8 cellular contexts compared by ENCODE assay signal in the genomic region with DNA sequence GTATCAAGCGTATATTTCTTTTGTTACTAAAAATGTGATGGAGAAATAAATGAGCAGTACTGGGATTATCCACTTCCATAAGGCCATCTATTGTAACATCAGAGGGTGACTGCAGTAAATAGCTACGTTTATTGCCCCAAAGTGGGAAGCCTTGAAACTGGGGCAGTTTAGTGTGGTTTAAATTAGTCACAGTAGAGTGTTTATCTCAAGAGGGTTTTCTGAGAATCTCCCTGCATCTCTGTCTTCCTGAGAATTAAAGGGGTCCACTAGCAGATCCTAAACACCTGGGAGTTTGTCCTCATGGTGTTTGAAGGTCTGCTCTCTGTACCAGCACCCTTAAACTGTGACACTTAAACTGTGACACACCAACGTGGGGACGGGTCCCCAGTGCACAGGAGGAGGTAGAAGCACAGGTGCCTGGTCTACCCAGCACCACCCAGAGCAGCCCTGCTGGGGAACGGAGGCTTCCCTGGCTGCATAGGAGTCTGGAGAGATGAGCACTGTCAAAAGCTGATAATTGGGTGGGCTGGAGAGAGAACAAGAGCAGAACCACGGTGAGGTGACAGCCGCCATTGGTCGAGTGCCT. TPM values are rescaled to one million over a fixed set of nuclear protein-coding genes. Genes with fewer than 3 reads are reported as not detected.
A peak's percentile ranks its signal among the peaks of the same experiment; 100 is the strongest.
DNase-seq lines count a peak whose midpoint lies in the region; ATAC-seq and TF ChIP-seq lines count a peak whose summit lies in the region.
"Had no signal": no experiment of that assay in that cellular context is flagged by ENCODE, and none has a peak within 500 bp of the region (broad histone marks: within the 10 kb centered on the region; RNA-seq: fewer than 3 reads in every experiment).

No MANE protein-coding gene starts in this region.

- intact Hi-C loops in esophagus muscularis mucosa (cut with DNase I): no loop called here
- intact Hi-C loops in sigmoid colon (cut with DNase I): no loop called here

- peak overlapping the region; percentile 63 for H3K4me3 Mint-ChIP-seq in T-helper 17 cell

- no peaks in the 10 kb centered on the region for H3K27me3 Mint-ChIP-seq in T-helper 17 cell

- TF ChIP-seq POLR2A in esophagus muscularis mucosa (IDR thresholded peaks at IDR 0.05; ENCODE audit: low read depth) (no peak), sigmoid colon (IDR thresholded peaks at IDR 0.05) (no peak)

- 59% methylated on average over 6 of the region's 8 CpGs for WGBS in esophagus muscularis mucosa
- WGBS in sigmoid colon, 2 donors: 56 to 63% methylated on average over 8 of the region's 8 CpGs

- peaks cover 65% of the 10 kb centered on the region for H3K4me1 Mint-ChIP-seq in T-helper 17 cell

- TF ChIP-seq CTCF in esophagus muscularis mucosa (IDR thresholded peaks at IDR 0.05) (no peak), sigmoid colon (IDR thresholded peaks at IDR 0.05) (no peak)

- peaks cover 4% of the 10 kb centered on the region for H3K36me3 Mint-ChIP-seq in T-helper 17 cell (ENCODE audit: low read depth)

- H3K4me1 ChIP-seq in esophagus muscularis mucosa: peaks cover 92 to 100% (median 100%) of the 10 kb centered on the region in 4 donors
- H3K4me1 ChIP-seq in sigmoid colon: peaks cover 0 to 98% (median 91%) of the 10 kb centered on the region in 4 donors

- H3K36me3 ChIP-seq in esophagus muscularis mucosa: peaks cover 0 to 3% (median 0%) of the 10 kb centered on the region in 4 donors
- no peaks in the 10 kb centered on the region for H3K36me3 ChIP-seq in sigmoid colon

- ATAC-seq in T-helper 17 cell: peak; percentile 36
- ATAC-seq in HG03571 (IDR thresholded peaks at IDR 0.05; ENCODE audit: unreplicated experiment): no peak

- TF ChIP-seq EP300 in esophagus muscularis mucosa (IDR thresholded peaks at IDR 0.05) (no peak), sigmoid colon (IDR thresholded peaks at IDR 0.05) (no peak)

- H3K27me3 ChIP-seq in esophagus muscularis mucosa: no peaks in the 10 kb centered on the region
- no peaks in the 10 kb centered on the region for H3K27me3 ChIP-seq in sigmoid colon

- peak; percentile 42 for DNase-seq in EL
- DNase-seq in T-helper 17 cell: no peak
- DNase-seq in esophagus muscularis mucosa (ENCODE audit: extremely low spot score): no peak
- no peak for DNase-seq in sigmoid colon
- DNase-seq in iPS-NIHi7 (ENCODE audit: extremely low spot score): no peak
- DNase-seq in GM19238 (ENCODE audit: insufficient read length, low spot score): no peak
- DNase-seq: GOT3 had no signal

- peak overlapping the region; percentile 91 for H3K27ac Mint-ChIP-seq in T-helper 17 cell

- H3K9me3 ChIP-seq in T-helper 17 cell (ENCODE audit: control insufficient read depth, low read length, poor library complexity, severe bottlenecking): no peaks in the 10 kb centered on the region
- H3K9me3 ChIP-seq in esophagus muscularis mucosa: no peaks in the 10 kb centered on the region
- no peaks in the 10 kb centered on the region for H3K9me3 ChIP-seq in sigmoid colon

- no peak overlapping the region for H3K4me3 ChIP-seq in esophagus muscularis mucosa
- no peak overlapping the region for H3K4me3 ChIP-seq in sigmoid colon

- H3K27ac ChIP-seq in esophagus muscularis mucosa (replicated peaks in 1 of 4): peak overlapping the region; percentile 66 to 79 (median 72)
- H3K27ac ChIP-seq in sigmoid colon: peak overlapping the region; percentile 50 to 77 (median 70)

RNA-seq across cellular contexts. Expression of gene PRRC2B, which starts 25.2 kb away (rescaled TPM):
- 100 to 1,000 TPM; 193 to 241 TPM for total RNA-seq in T-helper 17 cell
- 100 to 1,000 TPM; 109 to 226 (median 148) TPM for total RNA-seq in esophagus muscularis mucosa
- 10 to 100 TPM; 62.7 to 98.6 (median 78.9) TPM for total RNA-seq in sigmoid colon
- 10 to 100 TPM; 10.8 to 85.0 (median 13.2) TPM for polyA plus RNA-seq in sigmoid colon
